Comparison of ENCODE assay signal across 2 cellular contexts in the genomic region with DNA sequence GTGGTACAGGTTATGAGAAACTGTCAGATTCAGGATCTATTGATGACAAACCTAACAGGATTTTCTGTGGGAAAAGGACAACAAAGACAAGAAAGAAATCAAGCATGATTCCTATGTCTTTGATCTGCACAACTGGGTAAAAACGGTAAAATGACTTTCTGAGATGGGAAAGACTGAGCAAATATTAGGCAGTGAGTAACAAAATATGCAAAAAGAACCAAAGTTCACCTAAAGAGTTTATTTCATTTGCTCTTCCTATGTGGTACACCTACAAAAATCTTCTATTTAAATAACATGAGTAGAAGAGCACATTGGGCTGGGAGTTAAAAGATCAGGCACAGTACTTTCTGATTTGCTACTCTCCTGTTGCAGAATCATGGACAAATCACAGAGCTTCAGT.
TF ChIP-seq lines count a peak whose summit lies in the region.

No MANE protein-coding gene starts in this region.

TF ChIP-seq in HepG2, 621 proteins besides CTCF, POLR2A, EP300 and RAD21 (continues in another document):
- 0 out of 2 replicates have a peak, but pooled peaks have one; percentile 38 for TF ChIP-seq HMG20A (CRISPR knock-in tag; IDR thresholded peaks at IDR 0.05; ENCODE audit: borderline replicate concordance)
- TF ChIP-seq ZNF207 (IDR thresholded peaks at IDR 0.05; ENCODE audit: borderline replicate concordance) = no peak
- no peak for TF ChIP-seq KLF16 (CRISPR knock-in tag; IDR thresholded peaks at IDR 0.05)
- TF ChIP-seq, protein P1, sequence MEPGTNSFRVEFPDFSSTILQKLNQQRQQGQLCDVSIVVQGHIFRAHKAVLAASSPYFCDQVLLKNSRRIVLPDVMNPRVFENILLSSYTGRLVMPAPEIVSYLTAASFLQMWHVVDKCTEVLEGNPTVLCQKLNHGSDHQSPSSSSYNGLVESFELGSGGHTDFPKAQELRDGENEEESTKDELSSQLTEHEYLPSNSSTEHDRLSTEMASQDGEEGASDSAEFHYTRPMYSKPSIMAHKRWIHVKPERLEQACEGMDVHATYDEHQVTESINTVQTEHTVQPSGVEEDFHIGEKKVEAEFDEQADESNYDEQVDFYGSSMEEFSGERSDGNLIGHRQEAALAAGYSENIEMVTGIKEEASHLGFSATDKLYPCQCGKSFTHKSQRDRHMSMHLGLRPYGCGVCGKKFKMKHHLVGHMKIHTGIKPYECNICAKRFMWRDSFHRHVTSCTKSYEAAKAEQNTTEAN (CRISPR knock-in tag; conservative IDR thresholded peaks at IDR 0.05) = no peak
- no peak for TF ChIP-seq ESRRA (CRISPR knock-in tag; IDR thresholded peaks at IDR 0.05; ENCODE audit: low read depth)
- TF ChIP-seq ZNF3 (CRISPR knock-in tag; IDR thresholded peaks at IDR 0.05) = 0 out of 2 replicates have a peak, but pooled peaks have one; percentile 49
- TF ChIP-seq GFI1 (CRISPR knock-in tag; IDR thresholded peaks at IDR 0.05; ENCODE audit: borderline replicate concordance) = 0 out of 2 replicates have a peak, but pooled peaks have one; percentile 19
- TF ChIP-seq, protein P2, sequence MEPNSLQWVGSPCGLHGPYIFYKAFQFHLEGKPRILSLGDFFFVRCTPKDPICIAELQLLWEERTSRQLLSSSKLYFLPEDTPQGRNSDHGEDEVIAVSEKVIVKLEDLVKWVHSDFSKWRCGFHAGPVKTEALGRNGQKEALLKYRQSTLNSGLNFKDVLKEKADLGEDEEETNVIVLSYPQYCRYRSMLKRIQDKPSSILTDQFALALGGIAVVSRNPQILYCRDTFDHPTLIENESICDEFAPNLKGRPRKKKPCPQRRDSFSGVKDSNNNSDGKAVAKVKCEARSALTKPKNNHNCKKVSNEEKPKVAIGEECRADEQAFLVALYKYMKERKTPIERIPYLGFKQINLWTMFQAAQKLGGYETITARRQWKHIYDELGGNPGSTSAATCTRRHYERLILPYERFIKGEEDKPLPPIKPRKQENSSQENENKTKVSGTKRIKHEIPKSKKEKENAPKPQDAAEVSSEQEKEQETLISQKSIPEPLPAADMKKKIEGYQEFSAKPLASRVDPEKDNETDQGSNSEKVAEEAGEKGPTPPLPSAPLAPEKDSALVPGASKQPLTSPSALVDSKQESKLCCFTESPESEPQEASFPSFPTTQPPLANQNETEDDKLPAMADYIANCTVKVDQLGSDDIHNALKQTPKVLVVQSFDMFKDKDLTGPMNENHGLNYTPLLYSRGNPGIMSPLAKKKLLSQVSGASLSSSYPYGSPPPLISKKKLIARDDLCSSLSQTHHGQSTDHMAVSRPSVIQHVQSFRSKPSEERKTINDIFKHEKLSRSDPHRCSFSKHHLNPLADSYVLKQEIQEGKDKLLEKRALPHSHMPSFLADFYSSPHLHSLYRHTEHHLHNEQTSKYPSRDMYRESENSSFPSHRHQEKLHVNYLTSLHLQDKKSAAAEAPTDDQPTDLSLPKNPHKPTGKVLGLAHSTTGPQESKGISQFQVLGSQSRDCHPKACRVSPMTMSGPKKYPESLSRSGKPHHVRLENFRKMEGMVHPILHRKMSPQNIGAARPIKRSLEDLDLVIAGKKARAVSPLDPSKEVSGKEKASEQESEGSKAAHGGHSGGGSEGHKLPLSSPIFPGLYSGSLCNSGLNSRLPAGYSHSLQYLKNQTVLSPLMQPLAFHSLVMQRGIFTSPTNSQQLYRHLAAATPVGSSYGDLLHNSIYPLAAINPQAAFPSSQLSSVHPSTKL (CRISPR knock-in tag; IDR thresholded peaks at IDR 0.05) = peak; percentile 51; the same call in 1 of the 2 replicates
- TF ChIP-seq, protein P3, sequence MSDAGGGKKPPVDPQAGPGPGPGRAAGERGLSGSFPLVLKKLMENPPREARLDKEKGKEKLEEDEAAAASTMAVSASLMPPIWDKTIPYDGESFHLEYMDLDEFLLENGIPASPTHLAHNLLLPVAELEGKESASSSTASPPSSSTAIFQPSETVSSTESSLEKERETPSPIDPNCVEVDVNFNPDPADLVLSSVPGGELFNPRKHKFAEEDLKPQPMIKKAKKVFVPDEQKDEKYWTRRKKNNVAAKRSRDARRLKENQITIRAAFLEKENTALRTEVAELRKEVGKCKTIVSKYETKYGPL (CRISPR knock-in tag; IDR thresholded peaks at IDR 0.05) = no peak
- TF ChIP-seq, protein P4, sequence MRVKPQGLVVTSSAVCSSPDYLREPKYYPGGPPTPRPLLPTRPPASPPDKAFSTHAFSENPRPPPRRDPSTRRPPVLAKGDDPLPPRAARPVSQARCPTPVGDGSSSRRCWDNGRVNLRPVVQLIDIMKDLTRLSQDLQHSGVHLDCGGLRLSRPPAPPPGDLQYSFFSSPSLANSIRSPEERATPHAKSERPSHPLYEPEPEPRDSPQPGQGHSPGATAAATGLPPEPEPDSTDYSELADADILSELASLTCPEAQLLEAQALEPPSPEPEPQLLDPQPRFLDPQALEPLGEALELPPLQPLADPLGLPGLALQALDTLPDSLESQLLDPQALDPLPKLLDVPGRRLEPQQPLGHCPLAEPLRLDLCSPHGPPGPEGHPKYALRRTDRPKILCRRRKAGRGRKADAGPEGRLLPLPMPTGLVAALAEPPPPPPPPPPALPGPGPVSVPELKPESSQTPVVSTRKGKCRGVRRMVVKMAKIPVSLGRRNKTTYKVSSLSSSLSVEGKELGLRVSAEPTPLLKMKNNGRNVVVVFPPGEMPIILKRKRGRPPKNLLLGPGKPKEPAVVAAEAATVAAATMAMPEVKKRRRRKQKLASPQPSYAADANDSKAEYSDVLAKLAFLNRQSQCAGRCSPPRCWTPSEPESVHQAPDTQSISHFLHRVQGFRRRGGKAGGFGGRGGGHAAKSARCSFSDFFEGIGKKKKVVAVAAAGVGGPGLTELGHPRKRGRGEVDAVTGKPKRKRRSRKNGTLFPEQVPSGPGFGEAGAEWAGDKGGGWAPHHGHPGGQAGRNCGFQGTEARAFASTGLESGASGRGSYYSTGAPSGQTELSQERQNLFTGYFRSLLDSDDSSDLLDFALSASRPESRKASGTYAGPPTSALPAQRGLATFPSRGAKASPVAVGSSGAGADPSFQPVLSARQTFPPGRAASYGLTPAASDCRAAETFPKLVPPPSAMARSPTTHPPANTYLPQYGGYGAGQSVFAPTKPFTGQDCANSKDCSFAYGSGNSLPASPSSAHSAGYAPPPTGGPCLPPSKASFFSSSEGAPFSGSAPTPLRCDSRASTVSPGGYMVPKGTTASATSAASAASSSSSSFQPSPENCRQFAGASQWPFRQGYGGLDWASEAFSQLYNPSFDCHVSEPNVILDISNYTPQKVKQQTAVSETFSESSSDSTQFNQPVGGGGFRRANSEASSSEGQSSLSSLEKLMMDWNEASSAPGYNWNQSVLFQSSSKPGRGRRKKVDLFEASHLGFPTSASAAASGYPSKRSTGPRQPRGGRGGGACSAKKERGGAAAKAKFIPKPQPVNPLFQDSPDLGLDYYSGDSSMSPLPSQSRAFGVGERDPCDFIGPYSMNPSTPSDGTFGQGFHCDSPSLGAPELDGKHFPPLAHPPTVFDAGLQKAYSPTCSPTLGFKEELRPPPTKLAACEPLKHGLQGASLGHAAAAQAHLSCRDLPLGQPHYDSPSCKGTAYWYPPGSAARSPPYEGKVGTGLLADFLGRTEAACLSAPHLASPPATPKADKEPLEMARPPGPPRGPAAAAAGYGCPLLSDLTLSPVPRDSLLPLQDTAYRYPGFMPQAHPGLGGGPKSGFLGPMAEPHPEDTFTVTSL (CRISPR knock-in tag; IDR thresholded peaks at IDR 0.05; ENCODE audit: borderline replicate concordance) = peak; percentile 48; the same call in 1 of the 2 replicates
- no peak for TF ChIP-seq PHF5A (CRISPR knock-in tag; IDR thresholded peaks at IDR 0.05; ENCODE audit: low read depth, unreplicated experiment)

TF ChIP-seq in IMR-90, 13 proteins besides CTCF, POLR2A, EP300 and RAD21:
- TF ChIP-seq MAZ (IDR thresholded peaks at IDR 0.05; ENCODE audit: borderline replicate concordance, low read depth, low read length) (no peak), BHLHE40 (IDR thresholded peaks at IDR 0.05; ENCODE audit: low read depth, low read length) (no peak), RFX5 (IDR thresholded peaks at IDR 0.05; ENCODE audit: low read depth, low read length) (no peak), MXI1 (IDR thresholded peaks at IDR 0.05; ENCODE audit: borderline replicate concordance, low read depth, low read length) (no peak)
- TF ChIP-seq, protein P5, sequence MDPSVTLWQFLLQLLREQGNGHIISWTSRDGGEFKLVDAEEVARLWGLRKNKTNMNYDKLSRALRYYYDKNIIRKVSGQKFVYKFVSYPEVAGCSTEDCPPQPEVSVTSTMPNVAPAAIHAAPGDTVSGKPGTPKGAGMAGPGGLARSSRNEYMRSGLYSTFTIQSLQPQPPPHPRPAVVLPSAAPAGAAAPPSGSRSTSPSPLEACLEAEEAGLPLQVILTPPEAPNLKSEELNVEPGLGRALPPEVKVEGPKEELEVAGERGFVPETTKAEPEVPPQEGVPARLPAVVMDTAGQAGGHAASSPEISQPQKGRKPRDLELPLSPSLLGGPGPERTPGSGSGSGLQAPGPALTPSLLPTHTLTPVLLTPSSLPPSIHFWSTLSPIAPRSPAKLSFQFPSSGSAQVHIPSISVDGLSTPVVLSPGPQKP (IDR thresholded peaks at IDR 0.05; ENCODE audit: borderline replicate concordance, low read depth, low read length) = no peak
- TF ChIP-seq, protein P6, sequence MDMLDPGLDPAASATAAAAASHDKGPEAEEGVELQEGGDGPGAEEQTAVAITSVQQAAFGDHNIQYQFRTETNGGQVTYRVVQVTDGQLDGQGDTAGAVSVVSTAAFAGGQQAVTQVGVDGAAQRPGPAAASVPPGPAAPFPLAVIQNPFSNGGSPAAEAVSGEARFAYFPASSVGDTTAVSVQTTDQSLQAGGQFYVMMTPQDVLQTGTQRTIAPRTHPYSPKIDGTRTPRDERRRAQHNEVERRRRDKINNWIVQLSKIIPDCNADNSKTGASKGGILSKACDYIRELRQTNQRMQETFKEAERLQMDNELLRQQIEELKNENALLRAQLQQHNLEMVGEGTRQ (IDR thresholded peaks at IDR 0.05; ENCODE audit: low read depth, low read length) = no peak
